ENCODE assay signal across 3 cellular contexts in the genomic region with DNA sequence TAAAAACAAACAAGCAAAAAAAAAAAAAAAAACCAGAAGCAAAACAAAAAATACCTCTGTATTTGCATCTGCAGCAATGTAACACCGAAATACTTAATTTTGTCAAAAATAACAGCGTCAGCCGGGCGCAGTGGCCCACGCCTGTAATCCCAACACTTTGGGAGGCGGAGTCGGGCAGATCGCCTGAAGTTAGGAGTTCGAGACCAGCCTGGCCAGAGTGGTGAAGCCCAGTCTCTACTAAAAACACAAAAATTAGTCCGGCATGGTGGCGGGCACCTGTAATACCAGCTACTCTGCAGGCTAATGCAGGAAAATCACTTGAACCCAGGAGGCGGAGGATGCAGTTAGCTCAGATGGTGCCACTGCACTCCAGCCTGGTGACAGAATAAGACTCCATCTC.
"Had no signal": no experiment of that assay in that cellular context is flagged by ENCODE, and none has a peak within 500 bp of the region (broad histone marks: within the 10 kb centered on the region; RNA-seq: fewer than 3 reads in every experiment).

No MANE protein-coding gene starts in this region.

- DNase-seq: GDM1, GF-D8 had no signal

- ATAC-seq: GM12878 had no signal
